In the genomic region with DNA sequence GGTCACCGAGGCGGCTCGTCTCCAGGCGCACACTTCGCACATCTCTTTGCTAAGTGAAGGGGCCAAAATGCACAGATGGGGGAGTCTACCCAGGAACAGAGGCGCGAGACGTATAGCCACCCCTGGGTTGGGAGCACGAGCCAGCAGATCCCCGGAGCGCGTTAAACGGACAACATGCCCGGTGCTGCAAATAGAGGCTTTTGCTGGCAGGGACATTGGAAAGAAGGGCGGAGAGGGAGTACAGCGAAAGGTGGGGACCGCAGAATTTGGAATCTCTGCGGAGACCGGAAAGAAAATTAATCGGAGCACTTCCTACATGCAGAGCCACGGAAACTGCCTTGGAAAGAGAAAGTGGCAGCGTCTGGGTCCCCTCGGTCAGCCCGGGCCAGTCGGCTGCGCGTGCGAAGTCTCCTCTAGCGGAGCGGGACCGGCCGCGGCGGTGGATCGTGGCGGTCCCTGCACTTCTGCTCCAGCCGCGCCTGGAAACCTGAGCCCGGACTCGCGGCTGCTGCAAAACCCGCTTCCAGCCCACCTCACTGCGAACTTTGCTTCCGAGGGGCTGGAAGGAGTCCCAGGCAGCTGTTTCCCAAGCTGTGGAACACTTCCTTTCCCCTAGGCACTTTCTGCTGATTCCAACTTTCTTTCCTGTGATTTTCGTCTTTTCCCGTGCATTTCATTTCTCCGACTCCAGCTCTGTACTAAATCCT, we compare ENCODE assay signal across 8 cellular contexts. TPM values are rescaled to one million over a fixed set of nuclear protein-coding genes. Genes with fewer than 3 reads are reported as not detected.
A peak's percentile ranks its signal among the peaks of the same experiment; 100 is the strongest.
DNase-seq lines count a peak whose midpoint lies in the region; ATAC-seq and TF ChIP-seq lines count a peak whose summit lies in the region.

No MANE protein-coding gene starts in this region.

- H3K27ac ChIP-seq in muscle layer of colon (ENCODE audit: low read depth, low read length) (peak overlapping the region; percentile 92), thoracic aorta (peak overlapping the region; percentile 91 to 93)

- no peaks in the 10 kb centered on the region for H3K9me3 Mint-ChIP-seq in activated CD8-positive, alpha-beta T cell treated with anti-CD3 and anti-CD28 coated beads for 36 hours

- H3K4me3 ChIP-seq in muscle layer of colon (ENCODE audit: low read depth in 1 of 2, low read length in 2 of 2) (peak overlapping the region; percentile 88 to 89), thoracic aorta (peak overlapping the region; percentile 92)

- intact Hi-C loops in activated CD8-positive, alpha-beta T cell treated with anti-CD3 and anti-CD28 coated beads for 36 hours (cut with micrococcal nuclease) = no loop called here

- peak; percentile 31 for DNase-seq in activated CD4-positive, alpha-beta T cell treated with anti-CD3 and anti-CD28 coated beads for 48 hours
- DNase-seq in activated CD4-positive, alpha-beta T cell treated with anti-CD3 and anti-CD28 coated beads for 1 hour = no peak
- DNase-seq in NCI-H1105 treated with DMSO at 0.1 percent for 48 hours (lab: John Stamatoyannopoulos, UW) (peak; percentile 45), fibroblast of gingiva (ENCODE audit: low read depth) (peak; percentile 65), thoracic aorta (ENCODE audit: low spot score) (no peak)
- DNase-seq in activated CD8-positive, alpha-beta T cell treated with anti-CD3 and anti-CD28 coated beads for 36 hours = peak; percentile 38

- H3K4me1 Mint-ChIP-seq in activated CD8-positive, alpha-beta T cell treated with anti-CD3 and anti-CD28 coated beads for 36 hours (ENCODE audit: low read depth) = peaks cover 4% of the 10 kb centered on the region

- H3K36me3 Mint-ChIP-seq in activated CD8-positive, alpha-beta T cell treated with anti-CD3 and anti-CD28 coated beads for 36 hours (ENCODE audit: low read depth) = no peaks in the 10 kb centered on the region

- H3K27me3 ChIP-seq in muscle layer of colon (ENCODE audit: control insufficient read depth in 1 of 2, insufficient read depth in 2 of 2, low read length in 2 of 2) (no peaks in the 10 kb centered on the region), thoracic aorta (replicated peaks; ENCODE audit: insufficient read depth) (no peaks in the 10 kb centered on the region)

- no peaks in the 10 kb centered on the region for H3K4me1 ChIP-seq in muscle layer of colon (ENCODE audit: insufficient read depth, low read length)
- peaks cover 3 to 30% of the 10 kb centered on the region in 2 donors for H3K4me1 ChIP-seq in thoracic aorta (ENCODE audit: control insufficient read depth in 1 of 2, low read depth in 2 of 2)

- H3K4me3 Mint-ChIP-seq in activated CD8-positive, alpha-beta T cell treated with anti-CD3 and anti-CD28 coated beads for 36 hours = no peak overlapping the region

- H3K27ac Mint-ChIP-seq in activated CD8-positive, alpha-beta T cell treated with anti-CD3 and anti-CD28 coated beads for 36 hours = no peak overlapping the region

- TF ChIP-seq CTCF in activated CD8-positive, alpha-beta T cell treated with anti-CD3 and anti-CD28 coated beads for 36 hours (IDR thresholded peaks at IDR 0.05) = no peak
- TF ChIP-seq CTCF in thoracic aorta (IDR thresholded peaks at IDR 0.05) = no peak

- ATAC-seq in HG02610 (IDR thresholded peaks at IDR 0.05; ENCODE audit: unreplicated experiment) = peak; percentile 28
- peak; percentile 48 for ATAC-seq in activated CD8-positive, alpha-beta T cell treated with anti-CD3 and anti-CD28 coated beads for 36 hours
- no peak for ATAC-seq in thoracic aorta (ENCODE audit: insufficient number of reproducible peaks, low FRiP score, low read depth)

- POLR2A ChIA-PET in activated CD8-positive, alpha-beta T cell treated with anti-CD3 and anti-CD28 coated beads for 36 hours (lab: Charles Lee) = no interaction called here

- H3K36me3 ChIP-seq in muscle layer of colon (ENCODE audit: insufficient read depth, low read length) = no peaks in the 10 kb centered on the region
- H3K36me3 ChIP-seq in thoracic aorta = no peaks in the 10 kb centered on the region

- peak overlapping the region; percentile 50 for H3K9ac ChIP-seq in muscle layer of colon (ENCODE audit: low read length)

- peaks cover 12% of the 10 kb centered on the region for H3K27me3 Mint-ChIP-seq in activated CD8-positive, alpha-beta T cell treated with anti-CD3 and anti-CD28 coated beads for 36 hours

- CTCF ChIA-PET in activated CD8-positive, alpha-beta T cell treated with anti-CD3 and anti-CD28 coated beads for 36 hours (lab: Charles Lee) = no interaction called here

- H3K9me3 ChIP-seq in muscle layer of colon (ENCODE audit: low read length) = no peaks in the 10 kb centered on the region
- no peaks in the 10 kb centered on the region for H3K9me3 ChIP-seq in thoracic aorta

RNA-seq across cellular contexts. Expression of gene PCDH9, which starts 0.8 kb away (rescaled TPM):
- under 1 TPM; 0.04 to 0.14 TPM for total RNA-seq in activated CD8-positive, alpha-beta T cell treated with anti-CD3 and anti-CD28 coated beads for 36 hours
- total RNA-seq in thoracic aorta = 10 to 100 TPM; 12.3 to 15.3 TPM

Comparison
In these comparisons a context has a peak if more than half of its experiments do, and no peak if none do; other contexts are left out.
1. DNase-seq: peak in activated CD4-positive, alpha-beta T cell treated with anti-CD3 and anti-CD28 coated beads for 48 hours (single experiment), NCI-H1105 treated with DMSO at 0.1 percent for 48 hours (single experiment), activated CD8-positive, alpha-beta T cell treated with anti-CD3 and anti-CD28 coated beads for 36 hours (single experiment) and fibroblast of gingiva (single experiment); none in activated CD4-positive, alpha-beta T cell treated with anti-CD3 and anti-CD28 coated beads for 1 hour (single experiment) and thoracic aorta (single experiment).
2. RNA of gene PCDH9, which starts 0.8 kb away (total RNA-seq): 12.3 to 15.3 TPM in thoracic aorta; 0.04 to 0.14 TPM in activated CD8-positive, alpha-beta T cell treated with anti-CD3 and anti-CD28 coated beads for 36 hours; every median in the first group is over 10 times any median in the second.